Comparison of ENCODE assay signal across 28 cellular contexts in the genomic region with DNA sequence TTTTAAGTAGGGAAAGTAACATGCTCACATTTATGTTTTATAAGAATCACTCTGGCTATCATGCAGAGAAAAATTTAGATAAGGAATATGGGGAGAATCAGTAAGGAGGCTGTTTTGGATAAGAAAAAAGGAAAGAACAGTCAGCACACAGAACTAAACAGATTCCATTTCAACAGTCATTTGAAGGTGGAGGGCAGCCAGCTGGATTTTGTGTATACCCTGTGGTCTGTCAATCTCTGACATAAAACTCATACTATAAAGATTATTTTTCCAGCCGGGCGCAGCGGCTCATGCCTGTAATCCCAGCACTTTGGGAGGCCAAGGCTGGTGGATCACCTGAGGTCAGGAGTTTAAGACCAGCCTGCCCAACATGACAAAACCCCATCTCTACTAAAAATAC.
"Had no signal": no experiment of that assay in that cellular context is flagged by ENCODE, and none has a peak within 500 bp of the region (broad histone marks: within the 10 kb centered on the region; RNA-seq: fewer than 3 reads in every experiment).

No MANE protein-coding gene starts in this region.

- H3K4me3 Mint-ChIP-seq: activated CD4-positive, alpha-beta memory T cell treated with anti-CD3 and anti-CD28 coated beads for 36 hours; activated CD4-positive, alpha-beta T cell treated with anti-CD3 and anti-CD28 coated beads, Interleukin-2, amount 10 ng/mL, durations not matched to agents 24 days and 14 days; endodermal cell; naive thymus-derived CD8-positive, alpha-beta T cell; neural progenitor cell; T-helper 1 cell treated with Interleukin-12 subunit alpha and Interleukin-12 subunit beta and Interleukin-4 antibody, amounts not matched to agents 30 μg/mL and 1 μg/mL, for 36 hours had no signal

- H3K27ac ChIP-seq: breast epithelium, neural progenitor cell, parathyroid adenoma, psoas muscle, right atrium auricular region, thyroid gland had no signal

- H3K27me3 ChIP-seq: breast epithelium, neural progenitor cell, right atrium auricular region, thyroid gland had no signal

- H3K36me3 ChIP-seq: breast epithelium, neural progenitor cell, right atrium auricular region, thyroid gland had no signal

- H3K9me3 Mint-ChIP-seq: activated CD4-positive, alpha-beta memory T cell treated with anti-CD3 and anti-CD28 coated beads for 36 hours; activated CD4-positive, alpha-beta T cell treated with anti-CD3 and anti-CD28 coated beads, Interleukin-2, amount 10 ng/mL, durations not matched to agents 24 days and 14 days; T-helper 1 cell treated with Interleukin-12 subunit alpha and Interleukin-12 subunit beta and Interleukin-4 antibody, amounts not matched to agents 30 μg/mL and 1 μg/mL, for 36 hours had no signal

- H3K4me1 Mint-ChIP-seq: activated CD4-positive, alpha-beta T cell treated with anti-CD3 and anti-CD28 coated beads, Interleukin-2, amount 10 ng/mL, durations not matched to agents 24 days and 14 days; naive thymus-derived CD8-positive, alpha-beta T cell had no signal

- H3K9me3 ChIP-seq: breast epithelium, psoas muscle, right atrium auricular region, thyroid gland had no signal

- H3K4me1 ChIP-seq: breast epithelium, parathyroid adenoma, psoas muscle, right atrium auricular region, thyroid gland had no signal

- DNase-seq: activated CD4-positive, alpha-beta memory T cell treated with anti-CD3 and anti-CD28 coated beads for 36 hours; activated CD4-positive, alpha-beta T cell treated with anti-CD3 and anti-CD28 coated beads, Interleukin-2, amount 10 ng/mL, durations not matched to agents 24 days and 14 days; activated CD4-positive, CD25-positive, alpha-beta regulatory T cell treated with anti-CD3 and anti-CD28 coated beads, Interleukin-2, amount 50 U/mL, for 72 hours; activated CD8-positive, alpha-beta memory T cell treated with anti-CD3 and anti-CD28 coated beads, Interleukin-2, amount 50 U/mL, for 4 hours; activated gamma-delta T cell treated with Interleukin-2 at 50 U/mL for 16 hours; activated naive CD4-positive, alpha-beta T cell treated with anti-CD3 and anti-CD28 coated beads, Interleukin-2, amount 50 U/mL, for 16 hours; activated T-cell treated with anti-CD3 and anti-CD28 coated beads, Interleukin-2, amount 50 U/mL, for 1 hour; amygdala; central memory CD4-positive, alpha-beta T cell; endodermal cell; head of caudate nucleus; hypothalamus; midbrain; naive thymus-derived CD8-positive, alpha-beta T cell; occipital lobe; psoas muscle; stimulated activated CD4-positive, alpha-beta T cell treated with anti-CD3 and anti-CD28 coated beads, Interleukin-15, amount 100 ng/mL, for 24 hours; stimulated activated CD4-positive, alpha-beta T cell treated with anti-CD3 and anti-CD28 coated beads, Interleukin-2, amount 100 ng/mL, for 24 hours; stimulated activated naive CD4-positive, alpha-beta T cell; substantia nigra; T-helper 9 cell; thyroid gland had no signal

- H3K4me3 ChIP-seq: breast epithelium, neural progenitor cell, psoas muscle, right atrium auricular region, thyroid gland had no signal

- ATAC-seq: esophagus mucosa; naive thymus-derived CD8-positive, alpha-beta T cell; psoas muscle had no signal

- H3K27ac Mint-ChIP-seq: activated CD4-positive, alpha-beta memory T cell treated with anti-CD3 and anti-CD28 coated beads for 36 hours; activated CD4-positive, alpha-beta T cell treated with anti-CD3 and anti-CD28 coated beads, Interleukin-2, amount 10 ng/mL, durations not matched to agents 24 days and 14 days; endodermal cell; naive thymus-derived CD8-positive, alpha-beta T cell; neural progenitor cell; T-helper 1 cell treated with Interleukin-12 subunit alpha and Interleukin-12 subunit beta and Interleukin-4 antibody, amounts not matched to agents 30 μg/mL and 1 μg/mL, for 36 hours had no signal
